ENCODE assay signal across 8 cellular contexts in genomic region chr5:78518365-78519197, GRCh38.
A peak's percentile ranks its signal among the peaks of the same experiment; 100 is the strongest.
DNase-seq lines count a peak whose midpoint lies in the region; ATAC-seq and TF ChIP-seq lines count a peak whose summit lies in the region.
"Had no signal": no experiment of that assay in that cellular context is flagged by ENCODE, and none has a peak within 500 bp of the region (broad histone marks: within the 10 kb centered on the region; RNA-seq: fewer than 3 reads in every experiment).

No MANE protein-coding gene starts in this region.

- peak; percentile 89 for DNase-seq in M059J (ENCODE audit: low read depth)
- DNase-seq in colonic mucosa, result no peak
- DNase-seq in upper lobe of left lung, result peak in 1 of 2 donors; percentile 72
- DNase-seq: activated naive CD4-positive, alpha-beta T cell treated with Interleukin-2 at 50 U/mL for 16 hours had no signal

- TF ChIP-seq EP300 in upper lobe of left lung (IDR thresholded peaks at IDR 0.05), result peak in 3 of 4 donors; percentile 47 to 77 (median 75)

- H3K9ac ChIP-seq in colonic mucosa (ENCODE audit: low read depth in 2 of 2, low read length in 2 of 2) (no peak overlapping the region), liver (ENCODE audit: low read depth in 1 of 2, low read length in 2 of 2) (no peak overlapping the region)

- H3K4me3 ChIP-seq in colonic mucosa (no peak overlapping the region), liver (ENCODE audit: low read depth in 1 of 3, low read length in 3 of 3) (no peak overlapping the region), upper lobe of left lung (no peak overlapping the region)

- peak; percentile 84 to 91 for ATAC-seq in upper lobe of left lung (ENCODE audit: low FRiP score in 2 of 2)
- no peak for ATAC-seq in HG03175 (IDR thresholded peaks at IDR 0.05; ENCODE audit: unreplicated experiment)
- ATAC-seq in HG03432 (IDR thresholded peaks at IDR 0.05; ENCODE audit: unreplicated experiment), result no peak
- ATAC-seq in HG03457 (IDR thresholded peaks at IDR 0.05; ENCODE audit: unreplicated experiment), result no peak

- 70% methylated on average over 14 of the region's 14 CpGs for WGBS in liver
- WGBS in upper lobe of left lung, 2 donors, result 61 to 64% methylated on average over 14 of the region's 14 CpGs

- TF ChIP-seq RAD21 in liver (IDR thresholded peaks at IDR 0.05), result no peak

- H3K9me3 ChIP-seq in colonic mucosa, result no peaks in the 10 kb centered on the region
- H3K9me3 ChIP-seq in liver (ENCODE audit: control insufficient read depth in 4 of 4, low read length in 3 of 4), result no peaks in the 10 kb centered on the region
- H3K9me3 ChIP-seq in upper lobe of left lung, result no peaks in the 10 kb centered on the region

- H3K36me3 ChIP-seq in colonic mucosa (no peaks in the 10 kb centered on the region), liver (ENCODE audit: control insufficient read depth in 4 of 4, insufficient read depth in 3 of 4, low read depth in 1 of 4, low read length in 3 of 4) (no peaks in the 10 kb centered on the region), upper lobe of left lung (no peaks in the 10 kb centered on the region)

- H3K27me3 ChIP-seq in colonic mucosa, result no peaks in the 10 kb centered on the region
- no peaks in the 10 kb centered on the region for H3K27me3 ChIP-seq in liver (ENCODE audit: control insufficient read depth in 4 of 4, insufficient read depth in 4 of 4, low read length in 3 of 4)
- no peaks in the 10 kb centered on the region for H3K27me3 ChIP-seq in upper lobe of left lung

- intact Hi-C loops in colonic mucosa (cut with DNase I), result no loop called here

- H3K27ac ChIP-seq in colonic mucosa (peak overlapping the region; percentile 68), liver (ENCODE audit: low read depth in 1 of 2, low read length in 2 of 2) (no peak overlapping the region), upper lobe of left lung (peak overlapping the region; percentile 50 to 63 (median 56))

- no peak for TF ChIP-seq POLR2A in upper lobe of left lung (IDR thresholded peaks at IDR 0.05)

- no peak for TF ChIP-seq CTCF in colonic mucosa (IDR thresholded peaks at IDR 0.05)
- no peak for TF ChIP-seq CTCF in liver (IDR thresholded peaks at IDR 0.05; ENCODE audit: low read depth, low read length, missing input control)
- TF ChIP-seq CTCF in upper lobe of left lung (IDR thresholded peaks at IDR 0.05), result no peak

- peaks cover 6% of the 10 kb centered on the region for H3K4me1 ChIP-seq in colonic mucosa
- no peaks in the 10 kb centered on the region for H3K4me1 ChIP-seq in liver (ENCODE audit: control insufficient read depth in 4 of 4, insufficient read depth in 4 of 4, low read length in 3 of 4)
- peaks cover 14 to 27% (median 19%) of the 10 kb centered on the region in 4 donors for H3K4me1 ChIP-seq in upper lobe of left lung

TF ChIP-seq in liver, 16 proteins besides CTCF, POLR2A, EP300 and RAD21:
- TF ChIP-seq FOXA2 (IDR thresholded peaks at IDR 0.05), result no peak
- TF ChIP-seq YY1 (IDR thresholded peaks at IDR 0.05), result no peak
- peak; percentile 83 for TF ChIP-seq NR2F2 (IDR thresholded peaks at IDR 0.05)

Comparison
In these comparisons a context has a peak if more than half of its experiments do, and no peak if none do; other contexts are left out.
1. H3K27ac ChIP-seq: peak in colonic mucosa (single experiment) and upper lobe of left lung (4 of 4); none in liver (0 of 2).
2. ATAC-seq: peak in upper lobe of left lung (2 of 2); none in HG03175 (single experiment), HG03432 (single experiment) and HG03457 (single experiment).